ENCODE assay signal across 26 cellular contexts in genomic region chr11:90818196-90818735, GRCh38.
DNase-seq lines count a peak whose midpoint lies in the region; ATAC-seq, FAIRE-seq and TF ChIP-seq lines count a peak whose summit lies in the region.
"Had no signal": no experiment of that assay in that cellular context is flagged by ENCODE, and none has a peak within 500 bp of the region (broad histone marks: within the 10 kb centered on the region; RNA-seq: fewer than 3 reads in every experiment).

No MANE protein-coding gene starts in this region.

- no peak overlapping the region for H3K27ac Mint-ChIP-seq in MCF 10A (ENCODE audit: low read depth, unreplicated experiment)
- H3K27ac Mint-ChIP-seq in activated CD4-positive, alpha-beta memory T cell treated with anti-CD3 and anti-CD28 coated beads for 36 hours: no peak overlapping the region
- H3K27ac Mint-ChIP-seq: CD14-positive monocyte; CD4-positive, alpha-beta T cell; CD8-positive, alpha-beta memory T cell had no signal

- intact Hi-C loops in MCF 10A (cut with micrococcal nuclease): no loop called here
- intact Hi-C loops in breast epithelium (cut with DNase I; ENCODE audit: low total_unique reads): no loop called here
- intact Hi-C loops in activated CD4-positive, alpha-beta memory T cell treated with anti-CD3 and anti-CD28 coated beads for 36 hours (cut with micrococcal nuclease): no loop called here

- no peak overlapping the region for H3K4me3 ChIP-seq in breast epithelium
- no peak overlapping the region for H3K4me3 ChIP-seq in RWPE2 (ENCODE audit: severe bottlenecking)
- H3K4me3 ChIP-seq in bronchial epithelial cell (ENCODE audit: low read depth, low read length): no peak overlapping the region
- H3K4me3 ChIP-seq: A549; BLaER1 treated with 17β-estradiol and CSF1 and Interleukin-3, amounts not matched to agents 10 nM and 100 nM; GM12878; GM23248 had no signal

- no peak for FAIRE-seq in bronchial epithelial cell (lab: Jason Lieb, UNC)
- FAIRE-seq: A549, D721Med, GM12878, GM19239, H1 had no signal

- no peaks in the 10 kb centered on the region for H3K4me1 ChIP-seq in breast epithelium
- peaks cover 9% of the 10 kb centered on the region for H3K4me1 ChIP-seq in RWPE2 (ENCODE audit: insufficient read depth, poor library complexity, severe bottlenecking)
- H3K4me1 ChIP-seq: A549; BE2C; BLaER1 treated with 17β-estradiol and CSF1 and Interleukin-3, amounts not matched to agents 10 nM and 100 nM had no signal

- ATAC-seq in RWPE2 (ENCODE audit: low read depth): peak; percentile 77
- ATAC-seq: A549, GM12878 had no signal

- DNase-seq in MCF 10A (ENCODE audit: unreplicated experiment) (peak; percentile 6), breast epithelium (ENCODE audit: low spot score in 2 of 2) (no peak), RWPE2 (ENCODE audit: low spot score) (no peak), bronchial epithelial cell (ENCODE audit: low read depth) (peak; percentile 14), NCI-H1092 (lab: John Stamatoyannopoulos, UW) (no peak)
- no peak for DNase-seq in activated CD4-positive, alpha-beta memory T cell treated with anti-CD3 and anti-CD28 coated beads for 36 hours
- DNase-seq: 8988T; ACHN; AML-193; BE2C; CD4-positive, alpha-beta T cell; CD8-positive, alpha-beta memory T cell; DMS 273 treated with DMSO at 0.1 percent for 48 hours; DMS79; EL; GDM1; GM23248; H7; HCEC 1CT had no signal

- H3K36me3 ChIP-seq in breast epithelium (no peaks in the 10 kb centered on the region), RWPE2 (ENCODE audit: low read depth) (no peaks in the 10 kb centered on the region), bronchial epithelial cell (ENCODE audit: control insufficient read depth, insufficient read depth, low read length) (no peaks in the 10 kb centered on the region)
- H3K36me3 ChIP-seq: BE2C; BLaER1 treated with 17β-estradiol and CSF1 and Interleukin-3, amounts not matched to agents 10 nM and 100 nM had no signal

- CTCF ChIA-PET in MCF 10A (lab: Yijun Ruan, JAX): interaction anchor here (0.5 kb wide), 1 partner anchor 600 kb away, joined by 3 read pairs; no protein-coding TSS in a partner anchor
- CTCF ChIA-PET in activated CD4-positive, alpha-beta memory T cell treated with anti-CD3 and anti-CD28 coated beads for 36 hours (lab: Charles Lee): interaction anchor here (1.0 kb wide), 1 partner anchor 8 kb away, joined by 3 read pairs; no protein-coding TSS in a partner anchor

- TF ChIP-seq CTCF in MCF 10A (IDR thresholded peaks at IDR 0.05; ENCODE audit: unreplicated experiment) (no peak), breast epithelium (IDR thresholded peaks at IDR 0.05) (no peak), RWPE2 (IDR thresholded peaks at IDR 0.05; ENCODE audit: poor library complexity, severe bottlenecking) (no peak), bronchial epithelial cell (IDR thresholded peaks at IDR 0.05; ENCODE audit: insufficient read depth, low read length, severe bottlenecking) (no peak)

- no peaks in the 10 kb centered on the region for H3K27me3 ChIP-seq in breast epithelium
- no peaks in the 10 kb centered on the region for H3K27me3 ChIP-seq in RWPE2 (ENCODE audit: insufficient read depth, poor library complexity, severe bottlenecking)
- H3K27me3 ChIP-seq in bronchial epithelial cell (ENCODE audit: control insufficient read depth, insufficient read depth, low read length): no peaks in the 10 kb centered on the region
- H3K27me3 ChIP-seq: BE2C; BLaER1 treated with 17β-estradiol and CSF1 and Interleukin-3, amounts not matched to agents 10 nM and 100 nM had no signal

- H3K27ac ChIP-seq in breast epithelium (no peak overlapping the region), RWPE2 (ENCODE audit: poor library complexity, severe bottlenecking) (peak overlapping the region; percentile 37)
- H3K27ac ChIP-seq: A549; BLaER1 treated with 17β-estradiol and CSF1 and Interleukin-3, amounts not matched to agents 10 nM and 100 nM; GM23248 had no signal

- H3K4me3 Mint-ChIP-seq in MCF 10A (ENCODE audit: unreplicated experiment): no peak overlapping the region
- H3K4me3 Mint-ChIP-seq in activated CD4-positive, alpha-beta memory T cell treated with anti-CD3 and anti-CD28 coated beads for 36 hours: no peak overlapping the region
- H3K4me3 Mint-ChIP-seq: CD14-positive monocyte; CD4-positive, alpha-beta T cell; CD8-positive, alpha-beta memory T cell had no signal

- POLR2A ChIA-PET in MCF 10A (lab: Yijun Ruan, JAX): no interaction called here
- POLR2A ChIA-PET in activated CD4-positive, alpha-beta memory T cell treated with anti-CD3 and anti-CD28 coated beads for 36 hours (lab: Charles Lee): no interaction called here

- no peaks in the 10 kb centered on the region for H3K36me3 Mint-ChIP-seq in MCF 10A (ENCODE audit: insufficient read depth, unreplicated experiment)
- no peaks in the 10 kb centered on the region for H3K36me3 Mint-ChIP-seq in activated CD4-positive, alpha-beta memory T cell treated with anti-CD3 and anti-CD28 coated beads for 36 hours
- H3K36me3 Mint-ChIP-seq: CD14-positive monocyte; CD8-positive, alpha-beta memory T cell had no signal

- no peaks in the 10 kb centered on the region for H3K27me3 Mint-ChIP-seq in MCF 10A (ENCODE audit: insufficient read depth, unreplicated experiment)
- H3K27me3 Mint-ChIP-seq in activated CD4-positive, alpha-beta memory T cell treated with anti-CD3 and anti-CD28 coated beads for 36 hours: no peaks in the 10 kb centered on the region
- H3K27me3 Mint-ChIP-seq: CD4-positive, alpha-beta T cell; CD8-positive, alpha-beta memory T cell had no signal

- BruUV-seq in MCF 10A (replicated peaks; lab: Mats Ljungman, UMichigan): no TSS peak

- H3K9me3 Mint-ChIP-seq in MCF 10A (ENCODE audit: unreplicated experiment): no peaks in the 10 kb centered on the region
- H3K9me3 Mint-ChIP-seq in activated CD4-positive, alpha-beta memory T cell treated with anti-CD3 and anti-CD28 coated beads for 36 hours: peaks cover 23% of the 10 kb centered on the region

- H3K9me3 ChIP-seq in breast epithelium (no peaks in the 10 kb centered on the region), RWPE2 (ENCODE audit: severe bottlenecking) (no peaks in the 10 kb centered on the region)
- H3K9me3 ChIP-seq: A549; BE2C; BLaER1 treated with 17β-estradiol and CSF1 and Interleukin-3, amounts not matched to agents 10 nM and 100 nM had no signal

- no peaks in the 10 kb centered on the region for H3K4me1 Mint-ChIP-seq in MCF 10A (ENCODE audit: insufficient read depth, unreplicated experiment)
- H3K4me1 Mint-ChIP-seq in activated CD4-positive, alpha-beta memory T cell treated with anti-CD3 and anti-CD28 coated beads for 36 hours (ENCODE audit: low read depth): no peaks in the 10 kb centered on the region
- H3K4me1 Mint-ChIP-seq: CD14-positive monocyte; CD8-positive, alpha-beta memory T cell had no signal

- no peak for TF ChIP-seq POLR2A in breast epithelium (IDR thresholded peaks at IDR 0.05)

Comparison
In these comparisons a context has a peak if more than half of its experiments do, and no peak if none do; other contexts are left out.
1. DNase-seq: peak in MCF 10A (single experiment) and bronchial epithelial cell (single experiment); none in breast epithelium (0 of 2), RWPE2 (single experiment), activated CD4-positive, alpha-beta memory T cell treated with anti-CD3 and anti-CD28 coated beads for 36 hours (single experiment) and NCI-H1092 (single experiment).